ENCODE assay signal across 8 cellular contexts in genomic region chr4:26028793-26029511, GRCh38.
DNase-seq lines count a peak whose midpoint lies in the region; ATAC-seq and TF ChIP-seq lines count a peak whose summit lies in the region.

No MANE protein-coding gene starts in this region.

- CTCF ChIA-PET in GM10248 (lab: Yijun Ruan, JAX) = interaction anchor here (0.7 to 3.1 kb wide), 54 partner anchors 9 to 981 kb away, joined by 3 to 44 read pairs (median 4); partner anchors contain the start of gene SMIM20

- no peaks in the 10 kb centered on the region for H3K27me3 ChIP-seq in H7 (ENCODE audit: control insufficient read depth, insufficient read depth, low read length)

- ATAC-seq in naive B cell (ENCODE audit: low read depth in 2 of 2) = peak; percentile 72 to 82
- ATAC-seq in stimulated activated memory B cell treated with anti-CD40 and anti-IgM and Interleukin-4, amounts not matched to agents 10 μg/mL and 1 μg/mL and 100 μg/mL, for 72 hours = peak; percentile 87

- H3K4me1 Mint-ChIP-seq in naive B cell = peaks cover 3 to 11% (median 4%) of the 10 kb centered on the region in 3 donors
- peaks cover 22% of the 10 kb centered on the region for H3K4me1 Mint-ChIP-seq in stimulated activated memory B cell treated with anti-CD40 and anti-IgM and Interleukin-4, amounts not matched to agents 10 μg/mL and 1 μg/mL and 100 μg/mL, for 72 hours

- DNase-seq in GM10248 (ENCODE audit: extremely low spot score) (peak; percentile 87), H7 (peak; percentile 89), NCI-H1092 (lab: John Stamatoyannopoulos, UW) (peak; percentile 24), epithelial cell of proximal tubule (ENCODE audit: low read depth) (no peak), naive B cell (peak; percentile 20), DMS79 (lab: John Stamatoyannopoulos, UW) (no peak)
- peak; percentile 91 for DNase-seq in activated CD8-positive, alpha-beta memory T cell treated with anti-CD3 and anti-CD28 coated beads for 24 hours

- no peaks in the 10 kb centered on the region for H3K36me3 ChIP-seq in H7 (replicated peaks; ENCODE audit: control insufficient read depth, insufficient read depth, low read length)

- H3K4me3 ChIP-seq in H7 (ENCODE audit: insufficient read depth, low read depth, low read length) (peak overlapping the region; percentile 49), epithelial cell of proximal tubule (ENCODE audit: low read depth, low read length) (peak overlapping the region; percentile 20)

- H3K4me3 Mint-ChIP-seq in naive B cell = no peak overlapping the region
- no peak overlapping the region for H3K4me3 Mint-ChIP-seq in stimulated activated memory B cell treated with anti-CD40 and anti-IgM and Interleukin-4, amounts not matched to agents 10 μg/mL and 1 μg/mL and 100 μg/mL, for 72 hours

- POLR2A ChIA-PET in GM10248 (lab: Yijun Ruan, JAX) = no interaction called here

- H3K27me3 Mint-ChIP-seq in naive B cell = peaks cover 23 to 49% (median 42%) of the 10 kb centered on the region in 3 donors
- peaks cover 23% of the 10 kb centered on the region for H3K27me3 Mint-ChIP-seq in stimulated activated memory B cell treated with anti-CD40 and anti-IgM and Interleukin-4, amounts not matched to agents 10 μg/mL and 1 μg/mL and 100 μg/mL, for 72 hours

- H3K9me3 Mint-ChIP-seq in naive B cell = peaks cover 0 to 7% (median 0%) of the 10 kb centered on the region in 7 donors
- no peaks in the 10 kb centered on the region for H3K9me3 Mint-ChIP-seq in stimulated activated memory B cell treated with anti-CD40 and anti-IgM and Interleukin-4, amounts not matched to agents 10 μg/mL and 1 μg/mL and 100 μg/mL, for 72 hours

- TF ChIP-seq CTCF in GM10248 (IDR thresholded peaks at IDR 0.05; ENCODE audit: control extremely low read depth, extremely low read depth, low read depth, missing control alignments) = peak; percentile 97
- peak; percentile 77 for TF ChIP-seq CTCF in epithelial cell of proximal tubule (conservative IDR thresholded peaks at IDR 0.05; ENCODE audit: low read depth, low read length)

- H3K36me3 Mint-ChIP-seq in naive B cell = peaks cover 0 to 5% of the 10 kb centered on the region in 2 donors
- no peaks in the 10 kb centered on the region for H3K36me3 Mint-ChIP-seq in stimulated activated memory B cell treated with anti-CD40 and anti-IgM and Interleukin-4, amounts not matched to agents 10 μg/mL and 1 μg/mL and 100 μg/mL, for 72 hours

- peak overlapping the region in 1 of 6 donors; percentile 4 for H3K27ac Mint-ChIP-seq in naive B cell
- H3K27ac Mint-ChIP-seq in stimulated activated memory B cell treated with anti-CD40 and anti-IgM and Interleukin-4, amounts not matched to agents 10 μg/mL and 1 μg/mL and 100 μg/mL, for 72 hours = peak overlapping the region; percentile 48

Comparison
In these comparisons a context has a peak if more than half of its experiments do, and no peak if none do; other contexts are left out.
1. DNase-seq: peak in GM10248 (single experiment), H7 (single experiment), NCI-H1092 (single experiment), activated CD8-positive, alpha-beta memory T cell treated with anti-CD3 and anti-CD28 coated beads for 24 hours (single experiment) and naive B cell (single experiment); none in epithelial cell of proximal tubule (single experiment) and DMS79 (single experiment).